8 cellular contexts compared by ENCODE assay signal in genomic region chr11:96242971-96243647, GRCh38.
DNase-seq lines count a peak whose midpoint lies in the region; ATAC-seq and TF ChIP-seq lines count a peak whose summit lies in the region.

No MANE protein-coding gene starts in this region.

- peaks cover 19 to 62% of the 10 kb centered on the region in 2 donors for H3K4me1 ChIP-seq in left lung

- H3K9me3 ChIP-seq in left lung = no peaks in the 10 kb centered on the region

- peak; percentile 90 to 91 for DNase-seq in AML-193 (lab: John Stamatoyannopoulos, UW)
- DNase-seq in NCI-H69 (lab: John Stamatoyannopoulos, UW) = peak; percentile 99
- peak; percentile 30 to 74 for DNase-seq in activated CD4-positive, alpha-beta T cell treated with anti-CD3 and anti-CD28 coated beads, Interleukin-2, amount 50 U/mL, for 24 hours (ENCODE audit: low read depth in 1 of 2, low spot score in 1 of 2)
- peak; percentile 98 for DNase-seq in dermis blood vessel endothelial cell
- DNase-seq in left lung = peak; percentile 94 to 95
- peak; percentile 78 to 86 for DNase-seq in stimulated activated CD4-positive, alpha-beta T cell treated with anti-CD3 and anti-CD28 coated beads, Interleukin-2, amount 100 ng/mL, for 24 hours

- H3K4me3 ChIP-seq in left lung = peak overlapping the region; percentile 23 to 45

- ATAC-seq in GM19043 (IDR thresholded peaks at IDR 0.05; ENCODE audit: low read depth, unreplicated experiment) (peak; percentile 90), HG03342 (IDR thresholded peaks at IDR 0.05; ENCODE audit: unreplicated experiment) (peak; percentile 93), left lung (peak; percentile 99)

- TF ChIP-seq CTCF in left lung (IDR thresholded peaks at IDR 0.05) = no peak

- H3K36me3 ChIP-seq in left lung = no peaks in the 10 kb centered on the region

- no peaks in the 10 kb centered on the region for H3K27me3 ChIP-seq in left lung

- peak overlapping the region; percentile 92 to 94 for H3K27ac ChIP-seq in left lung

- intact Hi-C loops in left lung (cut with DNase I) = no loop called here

Comparison
In these comparisons a context has a peak if more than half of its experiments do, and no peak if none do; other contexts are left out.
1. Peak in every context shown above with its lines: DNase-seq, ATAC-seq, H3K4me3 ChIP-seq and H3K27ac ChIP-seq.